In the genomic region with DNA sequence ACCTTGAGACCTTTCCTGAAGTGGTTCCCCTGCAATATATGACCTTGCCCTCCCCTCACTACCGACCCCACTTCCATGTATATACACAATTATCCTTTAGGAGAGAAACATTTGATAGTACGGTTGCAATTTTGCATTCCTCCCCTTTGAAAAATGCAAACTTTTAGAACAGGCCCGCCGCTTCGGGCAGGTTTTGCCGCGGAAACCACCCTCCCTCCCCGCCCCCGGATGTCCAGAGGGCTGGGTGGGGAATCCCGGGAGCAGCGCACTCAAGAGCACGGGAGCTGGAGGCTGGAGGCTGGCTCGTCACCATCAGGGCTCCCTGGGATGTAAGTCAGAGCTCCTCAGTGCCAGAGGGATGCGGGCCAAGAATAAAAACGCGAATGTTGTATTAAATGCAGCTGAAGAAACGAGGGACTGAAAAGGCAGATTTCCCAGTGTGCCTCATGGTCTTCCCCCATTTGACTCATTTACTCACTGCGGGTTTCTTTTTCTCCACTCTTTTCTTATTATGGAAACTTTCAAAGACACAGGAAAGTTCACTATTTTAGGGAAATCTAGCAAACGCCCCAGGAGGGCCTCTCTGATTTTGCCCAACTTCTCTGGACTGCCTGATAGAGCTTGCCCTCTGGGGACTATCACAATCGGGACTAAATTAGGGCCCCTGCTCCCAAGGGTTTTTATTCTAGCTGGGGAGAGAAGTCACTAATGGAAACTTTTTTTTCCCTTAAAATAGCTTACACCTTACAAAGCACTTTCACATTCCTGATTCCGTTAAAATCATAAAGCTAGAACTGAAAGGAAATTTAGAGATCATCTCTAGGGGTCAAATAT, we compare ENCODE assay signal across 8 cellular contexts. TPM values are rescaled to one million over a fixed set of nuclear protein-coding genes. Genes with fewer than 3 reads are reported as not detected.
DNase-seq lines count a peak whose midpoint lies in the region; ATAC-seq and TF ChIP-seq lines count a peak whose summit lies in the region.

No MANE protein-coding gene starts in this region.

- ATAC-seq in activated B cell treated with CpG ODN at 0.5 μM for 24 hours (ENCODE audit: low read depth) = no peak
- ATAC-seq in HG03439 (IDR thresholded peaks at IDR 0.05; ENCODE audit: unreplicated experiment) = no peak

- no peaks in the 10 kb centered on the region for H3K27me3 Mint-ChIP-seq in activated B cell treated with CpG ODN at 0.5 μM for 24 hours

- no peaks in the 10 kb centered on the region for H3K27me3 ChIP-seq in mucosa of stomach (ENCODE audit: control insufficient read depth, insufficient read depth, low read length)
- no peaks in the 10 kb centered on the region for H3K27me3 ChIP-seq in vagina

- peak overlapping the region; percentile 62 for H3K9ac ChIP-seq in mucosa of stomach (ENCODE audit: low read length)

- peak overlapping the region; percentile 76 for H3K4me3 Mint-ChIP-seq in activated B cell treated with CpG ODN at 0.5 μM for 24 hours

- TF ChIP-seq CTCF in activated B cell treated with CpG ODN at 0.5 μM for 24 hours (IDR thresholded peaks at IDR 0.05) (no peak), vagina (IDR thresholded peaks at IDR 0.05) (no peak)

- H3K9me3 ChIP-seq in mucosa of stomach (ENCODE audit: control insufficient read depth, low read length) (no peaks in the 10 kb centered on the region), vagina (no peaks in the 10 kb centered on the region)

- POLR2A ChIA-PET in activated B cell treated with CpG ODN at 0.5 μM for 24 hours (lab: Charles Lee) = interaction anchor here (0.6 to 8.8 kb wide), 6 partner anchors 9 to 96 kb away, joined by 3 to 509 read pairs (median 50); a partner anchor contains a TSS

- H3K4me1 ChIP-seq in mucosa of stomach (ENCODE audit: control insufficient read depth, insufficient read depth, low read length) (peaks cover 71% of the 10 kb centered on the region), vagina (peaks cover 50% of the 10 kb centered on the region)

- peak; percentile 50 for DNase-seq in activated naive CD4-positive, alpha-beta T cell treated with Interleukin-2 at 50 U/mL for 16 hours
- no peak for DNase-seq in activated naive CD4-positive, alpha-beta T cell treated with anti-CD3 and anti-CD28 coated beads, Interleukin-2, amount 50 U/mL, for 16 hours
- DNase-seq in activated B cell treated with CpG ODN at 0.5 μM for 24 hours (no peak), epithelial cell of prostate (ENCODE audit: low read depth, low spot score) (peak; percentile 43), vagina (ENCODE audit: extremely low spot score in 2 of 2) (peak in 1 of 2 donors; percentile 92), SHP77 treated with DMSO at 0.1 percent for 48 hours (lab: John Stamatoyannopoulos, UW) (no peak)

- H3K27ac ChIP-seq in epithelial cell of prostate = peak overlapping the region; percentile 99
- H3K27ac ChIP-seq in vagina = peak overlapping the region; percentile 97

- TF ChIP-seq POLR2A in vagina (IDR thresholded peaks at IDR 0.05) = no peak

- H3K4me3 ChIP-seq in mucosa of stomach (ENCODE audit: low read length) (peak overlapping the region; percentile 3), vagina (peak overlapping the region; percentile 21 to 28)

- H3K27ac Mint-ChIP-seq in activated B cell treated with CpG ODN at 0.5 μM for 24 hours = peak overlapping the region; percentile 98

- peaks cover 61% of the 10 kb centered on the region for H3K4me1 Mint-ChIP-seq in activated B cell treated with CpG ODN at 0.5 μM for 24 hours

- H3K36me3 ChIP-seq in mucosa of stomach (ENCODE audit: control insufficient read depth, insufficient read depth, low read length) (no peaks in the 10 kb centered on the region), vagina (no peaks in the 10 kb centered on the region)

- intact Hi-C loops in activated B cell treated with CpG ODN at 0.5 μM for 24 hours (cut with micrococcal nuclease) (loop anchor here (10.0 kb wide), 1 partner anchor 377 kb away; a partner anchor contains a TSS), vagina (cut with DNase I) (loop anchor here (5.0 to 10.0 kb wide), 2 partner anchors 93 to 961 kb away; a partner anchor contains a TSS)

- peaks cover 7% of the 10 kb centered on the region for H3K36me3 Mint-ChIP-seq in activated B cell treated with CpG ODN at 0.5 μM for 24 hours (ENCODE audit: low read depth)

- CTCF ChIA-PET in activated B cell treated with CpG ODN at 0.5 μM for 24 hours (lab: Charles Lee) = interaction anchor here (1.0 to 7.4 kb wide), 4 partner anchors 12 to 35 kb away, joined by 3 to 103 read pairs (median 4); no protein-coding TSS in a partner anchor

- H3K9me3 Mint-ChIP-seq in activated B cell treated with CpG ODN at 0.5 μM for 24 hours = no peaks in the 10 kb centered on the region

RNA-seq across cellular contexts. Expression of a gene that starts 2.9 kb away (rescaled TPM):
- 92.7 and 110 TPM in 2 replicates for total RNA-seq in activated B cell treated with CpG ODN at 0.5 μM for 24 hours
- total RNA-seq in vagina = 39.5 TPM

Comparison
In these comparisons a context has a peak if more than half of its experiments do, and no peak if none do; other contexts are left out.
1. DNase-seq: peak in activated naive CD4-positive, alpha-beta T cell treated with Interleukin-2 at 50 U/mL for 16 hours (single experiment) and epithelial cell of prostate (single experiment); none in activated naive CD4-positive, alpha-beta T cell treated with anti-CD3 and anti-CD28 coated beads, Interleukin-2, amount 50 U/mL, for 16 hours (single experiment), activated B cell treated with CpG ODN at 0.5 μM for 24 hours (single experiment) and SHP77 treated with DMSO at 0.1 percent for 48 hours (single experiment).